20 cellular contexts compared by ENCODE assay signal in the genomic region with DNA sequence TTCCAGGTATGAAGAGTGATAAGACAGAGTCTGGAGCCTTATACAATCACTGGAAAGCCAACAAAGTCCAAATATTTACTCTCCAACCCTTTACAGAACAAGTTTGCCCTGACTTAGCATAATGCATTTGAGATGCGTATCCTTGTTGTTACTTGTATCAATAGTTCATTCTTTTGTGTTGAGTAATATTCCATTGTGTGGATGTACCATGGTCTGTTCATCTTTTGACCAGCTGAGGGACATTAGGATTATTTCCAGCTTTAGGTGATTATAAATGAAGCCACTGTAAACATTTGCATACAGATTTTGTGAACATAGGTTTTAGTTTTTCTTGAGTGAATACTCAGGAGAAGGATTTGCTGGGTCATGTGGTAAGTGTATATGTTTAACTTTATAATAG. TPM values are rescaled to one million over a fixed set of nuclear protein-coding genes. Genes with fewer than 3 reads are reported as not detected.
DNase-seq lines count a peak whose midpoint lies in the region; ATAC-seq, FAIRE-seq and TF ChIP-seq lines count a peak whose summit lies in the region.
"Had no signal": no experiment of that assay in that cellular context is flagged by ENCODE, and none has a peak within 500 bp of the region (broad histone marks: within the 10 kb centered on the region; RNA-seq: fewer than 3 reads in every experiment).

No MANE protein-coding gene starts in this region.

- no peak for DNase-seq in activated naive CD8-positive, alpha-beta T cell treated with anti-CD3 and anti-CD28 coated beads for 36 hours
- no peak for DNase-seq in activated naive CD8-positive, alpha-beta T cell treated with anti-CD3 and anti-CD28 coated beads, Interleukin-2, amount 50 U/mL, for 24 hours
- DNase-seq in NCI-H774 (lab: John Stamatoyannopoulos, UW) (peak; percentile 49), GM12878 (ENCODE audit: low read depth, low spot score) (no peak)
- DNase-seq in activated naive CD4-positive, alpha-beta T cell treated with anti-CD3 and anti-CD28 coated beads for 36 hours = no peak
- DNase-seq: CD8-positive, alpha-beta T cell; DMS 273 treated with DMSO at 0.1 percent for 48 hours; DMS53; DND-41; EL; GM23248; HCEC 1CT; HFFc6 had no signal

- H3K4me1 Mint-ChIP-seq in activated naive CD8-positive, alpha-beta T cell treated with anti-CD3 and anti-CD28 coated beads for 36 hours = peaks cover 30% of the 10 kb centered on the region
- peaks cover 27% of the 10 kb centered on the region for H3K4me1 Mint-ChIP-seq in activated naive CD8-positive, alpha-beta T cell treated with anti-CD3 and anti-CD28 coated beads, Interleukin-2, amount 50 U/mL, for 24 hours
- H3K4me1 Mint-ChIP-seq in activated naive CD4-positive, alpha-beta T cell treated with anti-CD3 and anti-CD28 coated beads for 36 hours (ENCODE audit: low read depth) = peaks cover 25% of the 10 kb centered on the region

- CTCF ChIA-PET in GM12878 (lab: Yijun Ruan, JAX) = interaction anchor here (0.6 to 2.0 kb wide), 4 partner anchors 9 to 222 kb away, joined by 3 to 7 read pairs (median 4); no protein-coding TSS in a partner anchor
- CTCF ChIA-PET in activated naive CD4-positive, alpha-beta T cell treated with anti-CD3 and anti-CD28 coated beads for 36 hours (lab: Charles Lee) = interaction anchor here (0.6 to 1.4 kb wide), 5 partner anchors 20 to 407 kb away, joined by 3 to 5 read pairs (median 4); no protein-coding TSS in a partner anchor

- H3K4me3 ChIP-seq in GM12878 = no peak overlapping the region
- H3K4me3 ChIP-seq: BLaER1 treated with 17β-estradiol and CSF1 and Interleukin-3, amounts not matched to agents 10 nM and 100 nM; GM23248 had no signal

- no peaks in the 10 kb centered on the region for H3K27me3 Mint-ChIP-seq in activated naive CD8-positive, alpha-beta T cell treated with anti-CD3 and anti-CD28 coated beads for 36 hours
- no peaks in the 10 kb centered on the region for H3K27me3 Mint-ChIP-seq in activated naive CD8-positive, alpha-beta T cell treated with anti-CD3 and anti-CD28 coated beads, Interleukin-2, amount 50 U/mL, for 24 hours
- no peaks in the 10 kb centered on the region for H3K27me3 Mint-ChIP-seq in activated naive CD4-positive, alpha-beta T cell treated with anti-CD3 and anti-CD28 coated beads for 36 hours (ENCODE audit: low read depth)
- H3K27me3 Mint-ChIP-seq: B cell had no signal

- H3K27ac ChIP-seq in GM12878 (ENCODE audit: control insufficient read depth, insufficient read depth) = no peak overlapping the region
- H3K27ac ChIP-seq: BLaER1 treated with 17β-estradiol and CSF1 and Interleukin-3, amounts not matched to agents 10 nM and 100 nM; GM23248 had no signal

- no peak overlapping the region for H3K4me2 ChIP-seq in GM12878 (ENCODE audit: control insufficient read depth, insufficient read depth)
- H3K4me2 ChIP-seq: BLaER1 treated with 17β-estradiol and CSF1 and Interleukin-3, amounts not matched to agents 10 nM and 100 nM had no signal

- no peak for TF ChIP-seq POLR2A in GM12878 (IDR thresholded peaks at IDR 0.05; ENCODE audit: low read depth, low read length)

- RAD21 ChIA-PET in GM12878 (lab: Charles Lee; ENCODE audit: unreplicated experiment) = interaction anchor here (1.0 kb wide), 1 partner anchor 104 kb away, joined by 3 read pairs; no protein-coding TSS in a partner anchor

- peaks cover 54% of the 10 kb centered on the region for H3K36me3 Mint-ChIP-seq in activated naive CD8-positive, alpha-beta T cell treated with anti-CD3 and anti-CD28 coated beads for 36 hours
- H3K36me3 Mint-ChIP-seq in activated naive CD8-positive, alpha-beta T cell treated with anti-CD3 and anti-CD28 coated beads, Interleukin-2, amount 50 U/mL, for 24 hours (ENCODE audit: low read depth) = peaks cover 57% of the 10 kb centered on the region
- peaks cover 43% of the 10 kb centered on the region for H3K36me3 Mint-ChIP-seq in activated naive CD4-positive, alpha-beta T cell treated with anti-CD3 and anti-CD28 coated beads for 36 hours (ENCODE audit: low read depth)

- no peak for ATAC-seq in activated naive CD8-positive, alpha-beta T cell treated with anti-CD3 and anti-CD28 coated beads, Interleukin-2, amount 50 U/mL, for 24 hours
- ATAC-seq in GM12878 (no peak), HG03565 (IDR thresholded peaks at IDR 0.05; ENCODE audit: unreplicated experiment) (no peak), HG03095 (IDR thresholded peaks at IDR 0.05; ENCODE audit: unreplicated experiment) (no peak)
- ATAC-seq: CD8-positive, alpha-beta T cell had no signal

- H2AFZ ChIP-seq in GM12878 (ENCODE audit: control insufficient read depth, low read depth, low read length) = no peak overlapping the region
- H2AFZ ChIP-seq: GM23248 had no signal

- H3K79me2 ChIP-seq in GM12878 (ENCODE audit: control insufficient read depth, insufficient read depth, low read length) = peaks cover 18% of the 10 kb centered on the region

- TF ChIP-seq EP300 in GM12878 (IDR thresholded peaks at IDR 0.05; ENCODE audit: borderline replicate concordance in 1 of 2, control insufficient read depth in 1 of 2, low read depth in 2 of 2, low read length in 2 of 2) = no peak

- H3K9ac ChIP-seq in GM12878 (ENCODE audit: control insufficient read depth, insufficient read depth, low read length) = no peak overlapping the region
- H3K9ac ChIP-seq: BLaER1 treated with 17β-estradiol and CSF1 and Interleukin-3, amounts not matched to agents 10 nM and 100 nM; GM23248 had no signal

- no peaks in the 10 kb centered on the region for H3K4me1 ChIP-seq in GM12878 (ENCODE audit: control insufficient read depth, insufficient read depth, low read length)

- WGBS in GM12878 (ENCODE audit: insufficient coverage, insufficient replicate concordance, low lambda C conversion rate, missing lambda C conversion rate) = 100% methylated on average over 1 of the region's 1 CpG

- H3K27ac Mint-ChIP-seq in activated naive CD8-positive, alpha-beta T cell treated with anti-CD3 and anti-CD28 coated beads for 36 hours = peak overlapping the region; percentile 20
- H3K27ac Mint-ChIP-seq in activated naive CD8-positive, alpha-beta T cell treated with anti-CD3 and anti-CD28 coated beads, Interleukin-2, amount 50 U/mL, for 24 hours = no peak overlapping the region
- no peak overlapping the region for H3K27ac Mint-ChIP-seq in activated naive CD4-positive, alpha-beta T cell treated with anti-CD3 and anti-CD28 coated beads for 36 hours
- H3K27ac Mint-ChIP-seq: B cell; CD8-positive, alpha-beta T cell; HFFc6 had no signal

- no peaks in the 10 kb centered on the region for H4K20me1 ChIP-seq in GM12878 (ENCODE audit: control insufficient read depth, insufficient read depth)

- intact Hi-C loops in GM12878 (cut with micrococcal nuclease; ENCODE audit: unreplicated experiment) = loop anchor here (5.0 kb wide), 1 partner anchor 107 kb away; the partner anchor contains the start of genes DDB1 and TKFC
- intact Hi-C loops in activated naive CD4-positive, alpha-beta T cell treated with anti-CD3 and anti-CD28 coated beads for 36 hours (cut with micrococcal nuclease) = no loop called here

- FAIRE-seq in GM12878 (lab: Jason Lieb, UNC) = no peak
- FAIRE-seq: GM12891 had no signal

- SMC1A ChIA-PET in GM12878 (lab: Charles Lee; ENCODE audit: uncharacterized antibody, unreplicated experiment) = interaction anchor here (1.3 to 1.8 kb wide), 2 partner anchors 10 to 87 kb away, joined by 3 to 7 read pairs; partner anchors contain the start of genes CPSF7 and SDHAF2

- no peaks in the 10 kb centered on the region for H3K9me3 ChIP-seq in GM12878 (replicated peaks; ENCODE audit: control insufficient read depth, insufficient read depth, low read length)

- no peak overlapping the region for H3K4me3 Mint-ChIP-seq in activated naive CD8-positive, alpha-beta T cell treated with anti-CD3 and anti-CD28 coated beads for 36 hours
- H3K4me3 Mint-ChIP-seq in activated naive CD8-positive, alpha-beta T cell treated with anti-CD3 and anti-CD28 coated beads, Interleukin-2, amount 50 U/mL, for 24 hours = no peak overlapping the region
- no peak overlapping the region for H3K4me3 Mint-ChIP-seq in activated naive CD4-positive, alpha-beta T cell treated with anti-CD3 and anti-CD28 coated beads for 36 hours
- H3K4me3 Mint-ChIP-seq: B cell; CD8-positive, alpha-beta T cell; HFFc6 had no signal

- BruUV-seq in GM12878 (replicated peaks; lab: Mats Ljungman, UMichigan) = TSS peak; percentile 26

- in situ Hi-C loops in GM12878 (cut with MboI) = no loop called here

- TF ChIP-seq RAD21 in GM12878 (IDR thresholded peaks at IDR 0.05; ENCODE audit: insufficient read depth, low read depth, low read length) = no peak

- TF ChIP-seq CTCF in GM12878 (IDR thresholded peaks at IDR 0.05 in 2 of 3, conservative IDR thresholded peaks at IDR 0.05 in 1 of 3; ENCODE audit: control insufficient read depth in 2 of 3, extremely low read depth in 1 of 3, insufficient read depth in 1 of 3, low read depth in 3 of 3, low read length in 3 of 3) = no peak

- H3K36me3 ChIP-seq in GM12878 (ENCODE audit: control insufficient read depth in 2 of 2, insufficient read depth in 2 of 2, low read length in 1 of 2) = peaks cover 15 to 39% of the 10 kb centered on the region in 2 experiments

- H3K27me3 ChIP-seq in GM12878 (replicated peaks in 1 of 2; ENCODE audit: control insufficient read depth in 2 of 2, insufficient read depth in 2 of 2, low read length in 1 of 2) = no peaks in the 10 kb centered on the region
- H3K27me3 ChIP-seq: BLaER1 treated with 17β-estradiol and CSF1 and Interleukin-3, amounts not matched to agents 10 nM and 100 nM had no signal

- peaks cover 2% of the 10 kb centered on the region for H3K9me3 Mint-ChIP-seq in activated naive CD8-positive, alpha-beta T cell treated with anti-CD3 and anti-CD28 coated beads for 36 hours
- no peaks in the 10 kb centered on the region for H3K9me3 Mint-ChIP-seq in activated naive CD8-positive, alpha-beta T cell treated with anti-CD3 and anti-CD28 coated beads, Interleukin-2, amount 50 U/mL, for 24 hours
- no peaks in the 10 kb centered on the region for H3K9me3 Mint-ChIP-seq in activated naive CD4-positive, alpha-beta T cell treated with anti-CD3 and anti-CD28 coated beads for 36 hours
- H3K9me3 Mint-ChIP-seq: CD8-positive, alpha-beta T cell; HFFc6 had no signal

- POLR2A ChIA-PET in GM12878 (lab: Charles Lee) = no interaction called here

RNA-seq across cellular contexts. Expression of gene SDHAF2, which starts 9.7 kb away (rescaled TPM):
- total RNA-seq in activated naive CD8-positive, alpha-beta T cell treated with anti-CD3 and anti-CD28 coated beads for 36 hours = 10 to 100 TPM; 41.7 to 44.4 TPM
- total RNA-seq in GM12878 (2013; cell fraction: nucleolus; rRNA removed) = 103 and 139 TPM in 2 replicates
- total RNA-seq in GM12878 (2014; rRNA removed) (64.9 and 66.8 TPM in 2 replicates), GM12878 (2014; rRNA removed; fragmentation: Illumina TruSeq; extraction: Trizol) (30.6 and 32.5 TPM in 2 replicates), GM12878 (2021) (42.5 and 42.6 TPM in 2 replicates)
- polyA plus RNA-seq in GM12878 (2011; ENCODE audit: low read depth) = 46.6 TPM
- polyA plus RNA-seq in GM12878 (2011; rRNA removed) (76.0 and 92.1 TPM in 2 replicates), GM12878 (2014; fragmentation: Illumina TruSeq; extraction: Trizol) (38.0 and 52.2 TPM in 2 replicates), GM12878 (2014; fragmentation: Nextera tagmentation; extraction: Ambion mirVana) (100 to 1,000 TPM; 155 to 160 TPM), GM12878 (2014; rRNA removed) (70.2 and 72.0 TPM in 2 replicates), GM12878 (2016; fragmentation: Nextera tagmentation; extraction: Ambion mirVana) (10 to 100 TPM; 86.4 to 93.5 TPM)
- 120 and 128 TPM in 2 replicates for polyA plus RNA-seq in GM12878 (2011; cell fraction: cytosol; rRNA removed)
- polyA plus RNA-seq in GM12878 (2011; cell fraction: nucleus; rRNA removed) = 47.5 and 49.8 TPM in 2 replicates
- polyA plus RNA-seq in GM12878 (2012) = 42.5 and 46.1 TPM in 2 replicates
- polyA minus RNA-seq in GM12878 (2011; rRNA and poly(A)+ RNA removed) = 89.0 and 101 TPM in 2 replicates
- 17.9 and 42.6 TPM in 2 replicates for polyA minus RNA-seq in GM12878 (2011; cell fraction: cytosol; rRNA and poly(A)+ RNA removed)
- polyA minus RNA-seq in GM12878 (2011; cell fraction: nucleus; rRNA and poly(A)+ RNA removed) = 45.3 and 79.5 TPM in 2 replicates
- 10 to 100 TPM; 23.7 to 27.0 TPM for total RNA-seq in activated naive CD4-positive, alpha-beta T cell treated with anti-CD3 and anti-CD28 coated beads for 36 hours

RNA-seq across cellular contexts. Expression of gene CPSF7, which starts 9.8 kb away (rescaled TPM):
- total RNA-seq in activated naive CD8-positive, alpha-beta T cell treated with anti-CD3 and anti-CD28 coated beads for 36 hours = 100 to 1,000 TPM; 123 to 139 TPM
- total RNA-seq in GM12878 (2013; cell fraction: nucleolus; rRNA removed) = 149 and 155 TPM in 2 replicates
- total RNA-seq in GM12878 (2014; rRNA removed) = 31.8 TPM in 2 replicates
- total RNA-seq in GM12878 (2014; rRNA removed; fragmentation: Illumina TruSeq; extraction: Trizol) = 41.9 and 42.4 TPM in 2 replicates
- total RNA-seq in GM12878 (2021) = 80.2 and 89.0 TPM in 2 replicates
- 40.8 TPM for polyA plus RNA-seq in GM12878 (2011; ENCODE audit: low read depth)
- polyA plus RNA-seq in GM12878 (2011; rRNA removed) = 37.9 and 61.6 TPM in 2 replicates
- 63.8 TPM in 2 replicates for polyA plus RNA-seq in GM12878 (2011; cell fraction: cytosol; rRNA removed)
- polyA plus RNA-seq in GM12878 (2011; cell fraction: nucleus; rRNA removed) = 174 and 211 TPM in 2 replicates
- polyA plus RNA-seq in GM12878 (2012) = 54.7 and 57.2 TPM in 2 replicates
- polyA plus RNA-seq in GM12878 (2014; fragmentation: Illumina TruSeq; extraction: Trizol) = 93.1 and 107 TPM in 2 replicates
- polyA plus RNA-seq in GM12878 (2014; fragmentation: Nextera tagmentation; extraction: Ambion mirVana) = 10 to 100 TPM; 14.9 to 21.9 TPM
- 65.9 and 66.8 TPM in 2 replicates for polyA plus RNA-seq in GM12878 (2014; rRNA removed)
- 10 to 100 TPM; 60.3 to 67.0 TPM for polyA plus RNA-seq in GM12878 (2016; fragmentation: Nextera tagmentation; extraction: Ambion mirVana)
- polyA minus RNA-seq in GM12878 (2011; rRNA and poly(A)+ RNA removed) = 52.6 and 53.3 TPM in 2 replicates
- 38.6 and 42.8 TPM in 2 replicates for polyA minus RNA-seq in GM12878 (2011; cell fraction: cytosol; rRNA and poly(A)+ RNA removed)
- 34.1 and 55.6 TPM in 2 replicates for polyA minus RNA-seq in GM12878 (2011; cell fraction: nucleus; rRNA and poly(A)+ RNA removed)
- total RNA-seq in activated naive CD4-positive, alpha-beta T cell treated with anti-CD3 and anti-CD28 coated beads for 36 hours = 100 to 1,000 TPM; 106 to 108 TPM

RNA-seq across cellular contexts. Expression of gene TMEM216, which starts 47.2 kb away (rescaled TPM):
- total RNA-seq in activated naive CD8-positive, alpha-beta T cell treated with anti-CD3 and anti-CD28 coated beads for 36 hours = 10 to 100 TPM; 12.6 to 14.0 TPM
- 9.8 and 11.8 TPM in 2 replicates for total RNA-seq in GM12878 (2013; cell fraction: nucleolus; rRNA removed)
- 10.2 and 11.3 TPM in 2 replicates for total RNA-seq in GM12878 (2014; rRNA removed)
- total RNA-seq in GM12878 (2014; rRNA removed; fragmentation: Illumina TruSeq; extraction: Trizol) = 9.3 and 10.2 TPM in 2 replicates
- total RNA-seq in GM12878 (2021) = 6.4 and 7.8 TPM in 2 replicates
- polyA plus RNA-seq in GM12878 (2011; ENCODE audit: low read depth) = 15.9 TPM
- polyA plus RNA-seq in GM12878 (2011; rRNA removed) = 32.1 and 40.2 TPM in 2 replicates
- 39.1 and 47.3 TPM in 2 replicates for polyA plus RNA-seq in GM12878 (2011; cell fraction: cytosol; rRNA removed)
- 16.9 and 21.4 TPM in 2 replicates for polyA plus RNA-seq in GM12878 (2011; cell fraction: nucleus; rRNA removed)
- polyA plus RNA-seq in GM12878 (2012) = 13.2 and 14.2 TPM in 2 replicates
- polyA plus RNA-seq in GM12878 (2014; fragmentation: Illumina TruSeq; extraction: Trizol) = 17.3 and 20.4 TPM in 2 replicates
- 10 to 100 TPM; 25.6 to 40.7 TPM for polyA plus RNA-seq in GM12878 (2014; fragmentation: Nextera tagmentation; extraction: Ambion mirVana)
- polyA plus RNA-seq in GM12878 (2014; rRNA removed) = 16.0 and 19.1 TPM in 2 replicates
- 10 to 100 TPM; 21.1 to 24.7 TPM for polyA plus RNA-seq in GM12878 (2016; fragmentation: Nextera tagmentation; extraction: Ambion mirVana)
- 22.0 and 30.9 TPM in 2 replicates for polyA minus RNA-seq in GM12878 (2011; rRNA and poly(A)+ RNA removed)
- polyA minus RNA-seq in GM12878 (2011; cell fraction: cytosol; rRNA and poly(A)+ RNA removed) = 2.4 and 2.8 TPM in 2 replicates
- polyA minus RNA-seq in GM12878 (2011; cell fraction: nucleus; rRNA and poly(A)+ RNA removed) = 5.8 and 6.6 TPM in 2 replicates
- total RNA-seq in activated naive CD4-positive, alpha-beta T cell treated with anti-CD3 and anti-CD28 coated beads for 36 hours = 1 to 10 TPM; 5.5 to 6.3 TPM
- total RNA-seq: A172, G401 had no signal
